Comparison of ENCODE assay signal across 8 cellular contexts in the genomic region with DNA sequence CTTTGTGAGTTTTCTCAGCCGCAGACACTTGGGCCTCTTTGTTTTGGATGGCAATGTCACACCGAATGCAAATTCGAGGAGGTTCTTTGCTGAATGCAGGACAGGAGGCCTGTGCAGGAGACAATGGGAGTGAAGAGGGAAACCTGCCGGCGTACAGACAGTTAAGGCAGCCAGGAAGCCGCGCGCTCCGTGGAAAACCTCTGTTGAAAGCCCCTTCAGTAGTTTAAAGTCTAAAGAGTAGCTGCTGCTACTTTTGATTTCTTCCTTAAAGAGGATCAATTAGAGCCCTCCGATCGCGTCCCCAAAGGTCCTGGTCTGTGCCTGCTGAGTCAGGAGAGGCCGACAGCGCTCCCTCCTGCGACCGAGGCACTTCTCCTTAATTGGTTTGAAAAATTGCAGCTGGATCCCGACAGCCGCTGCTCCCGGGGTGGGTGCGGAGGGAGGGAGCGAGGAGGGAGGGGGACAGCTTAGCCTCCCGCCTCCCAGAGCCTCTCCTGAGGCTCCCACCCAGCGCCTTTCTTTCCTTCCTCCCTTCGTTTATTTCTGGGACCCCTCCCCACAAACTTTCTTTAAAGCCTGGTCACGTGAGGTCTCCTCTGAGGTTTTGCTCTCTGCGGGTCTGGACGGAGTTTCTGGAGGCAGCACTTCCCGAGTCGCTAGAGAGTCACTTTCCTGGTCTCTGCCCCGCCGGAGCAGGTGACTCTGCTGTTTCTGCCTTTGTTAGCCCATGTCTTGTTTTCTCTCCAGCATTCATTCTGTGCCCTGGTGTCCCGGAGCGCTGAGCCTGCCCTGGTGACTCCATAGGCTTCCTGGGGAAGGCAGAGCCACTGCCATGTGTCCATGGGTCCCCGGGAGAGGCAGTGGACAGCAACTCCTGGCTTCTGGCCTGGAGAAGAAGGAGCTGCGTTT. TPM values are rescaled to one million over a fixed set of nuclear protein-coding genes. Genes with fewer than 3 reads are reported as not detected.
DNase-seq lines count a peak whose midpoint lies in the region; ATAC-seq, FAIRE-seq and TF ChIP-seq lines count a peak whose summit lies in the region.

No MANE protein-coding gene starts in this region.

- H3K27ac Mint-ChIP-seq in CD8-positive, alpha-beta memory T cell, result peak overlapping the region in 1 of 8 donors; percentile 68

- H3K36me3 ChIP-seq in CD8-positive, alpha-beta memory T cell (ENCODE audit: insufficient read depth, low read length), result no peaks in the 10 kb centered on the region
- no peaks in the 10 kb centered on the region for H3K36me3 ChIP-seq in heart left ventricle

- no peak overlapping the region for H3K27ac ChIP-seq in CD8-positive, alpha-beta memory T cell (ENCODE audit: low read depth, low read length)
- peak overlapping the region in 10 of 12 donors; percentile 10 to 87 (median 64) for H3K27ac ChIP-seq in heart left ventricle

- POLR2A ChIA-PET in CD8-positive, alpha-beta memory T cell (lab: Charles Lee), result no interaction called here

- peaks cover 3 to 9% of the 10 kb centered on the region in 2 donors for H3K27me3 Mint-ChIP-seq in CD8-positive, alpha-beta memory T cell

- TF ChIP-seq CTCF in heart left ventricle (IDR thresholded peaks at IDR 0.05), result peak in 6 of 12 donors; percentile 8 to 35 (median 20)

- TF ChIP-seq POLR2A in heart left ventricle (IDR thresholded peaks at IDR 0.05) (peak in 1 of 2 donors; percentile 12), GM12891 (IDR thresholded peaks at IDR 0.05; ENCODE audit: low read depth, low read length) (no peak)

- ATAC-seq in heart left ventricle (peak; percentile 67 to 84 (median 77)), GM19463 (IDR thresholded peaks at IDR 0.05; ENCODE audit: unreplicated experiment) (no peak)

- intact Hi-C loops in heart left ventricle (cut with DNase I), result loop anchor here in 2 of 10 donors (2.0 to 5.0 kb wide), 2 partner anchors 21 to 709 kb away; a partner anchor contains a TSS

- no peaks in the 10 kb centered on the region for H3K27me3 ChIP-seq in CD8-positive, alpha-beta memory T cell (ENCODE audit: insufficient read depth, low read length, poor library complexity, severe bottlenecking)
- no peaks in the 10 kb centered on the region for H3K27me3 ChIP-seq in heart left ventricle

- peaks cover 11 to 12% (median 11%) of the 10 kb centered on the region in 3 donors for H3K4me1 Mint-ChIP-seq in CD8-positive, alpha-beta memory T cell

- CTCF ChIA-PET in CD8-positive, alpha-beta memory T cell (lab: Charles Lee), result no interaction called here

- H3K9me3 Mint-ChIP-seq in CD8-positive, alpha-beta memory T cell, result no peaks in the 10 kb centered on the region

- no peaks in the 10 kb centered on the region for H3K9me3 ChIP-seq in CD8-positive, alpha-beta memory T cell (ENCODE audit: low read length)
- H3K9me3 ChIP-seq in heart left ventricle, result no peaks in the 10 kb centered on the region

- no peak for FAIRE-seq in GM12891 (lab: Jason Lieb, UNC)

- peak overlapping the region in 6 of 7 donors; percentile 11 to 70 (median 49) for H3K4me3 Mint-ChIP-seq in CD8-positive, alpha-beta memory T cell

- no peak for DNase-seq in CD8-positive, alpha-beta memory T cell
- DNase-seq in NCI-H1417 (lab: John Stamatoyannopoulos, UW), result peak; percentile 59 to 84 (median 77)
- DNase-seq in activated T-cell treated with anti-CD3 and anti-CD28 coated beads, Interleukin-2, amount 50 U/mL, for 48 hours, result peak; percentile 24 to 30
- peak; percentile 58 to 80 (median 64) for DNase-seq in heart left ventricle
- peak in 29 of 56 donors; percentile 5 to 62 (median 23) for DNase-seq in nucleus accumbens (lab: John Stamatoyannopoulos, UW)
- no peak for DNase-seq in GM19240 (ENCODE audit: insufficient read length, low spot score)
- DNase-seq in GM12891 (ENCODE audit: insufficient read length, low spot score), result no peak

- WGBS in heart left ventricle, 4 donors, result 2 to 3% (median 2%) methylated on average over 35 of the region's 35 CpGs

- H3K36me3 Mint-ChIP-seq in CD8-positive, alpha-beta memory T cell, result peaks cover 3 to 10% (median 5%) of the 10 kb centered on the region in 3 donors

- H3K4me1 ChIP-seq in CD8-positive, alpha-beta memory T cell (ENCODE audit: insufficient read depth, low read length), result no peaks in the 10 kb centered on the region
- H3K4me1 ChIP-seq in heart left ventricle, result peaks cover 0 to 17% (median 2%) of the 10 kb centered on the region in 12 donors

- no peak overlapping the region for H3K4me3 ChIP-seq in CD8-positive, alpha-beta memory T cell (ENCODE audit: low read length)
- H3K4me3 ChIP-seq in heart left ventricle, result peak overlapping the region; percentile 53 to 70 (median 62)

TF ChIP-seq in GM12891, 5 proteins besides CTCF, POLR2A, EP300 and RAD21:
- TF ChIP-seq POU2F2 (IDR thresholded peaks at IDR 0.05; ENCODE audit: low read depth, low read length), result no peak
- TF ChIP-seq POLR2AphosphoS5 (IDR thresholded peaks at IDR 0.05; ENCODE audit: low read depth, low read length), result no peak
- TF ChIP-seq TAF1 (IDR thresholded peaks at IDR 0.05; ENCODE audit: low read depth, low read length), result no peak
- TF ChIP-seq SPI1 (IDR thresholded peaks at IDR 0.05; ENCODE audit: low read depth, low read length), result no peak
- TF ChIP-seq PAX5 (IDR thresholded peaks at IDR 0.05; ENCODE audit: insufficient read depth, low read length, severe bottlenecking), result no peak

RNA-seq across cellular contexts. Expression of a gene that starts 22.3 kb away (rescaled TPM):
- total RNA-seq in CD8-positive, alpha-beta memory T cell, result 10 to 100 TPM; 20.6 to 23.2 TPM
- polyA plus RNA-seq in CD8-positive, alpha-beta memory T cell, result 11.0 TPM
- total RNA-seq in heart left ventricle, result 1 to 10 TPM; 1.8 to 7.0 (median 3.5) TPM
- polyA plus RNA-seq in heart left ventricle, result 10 to 100 TPM in 1 of 2 donors, 1 to 10 TPM in 1; 4.0 to 13.7 TPM
- polyA plus RNA-seq in GM12891 (2012; ENCODE audit: low read depth, missing spikeins), result 6.8 TPM

RNA-seq across cellular contexts. Expression of a gene that starts 59.0 kb away (rescaled TPM):
- not detected for total RNA-seq in CD8-positive, alpha-beta memory T cell
- not detected for polyA plus RNA-seq in CD8-positive, alpha-beta memory T cell
- total RNA-seq in heart left ventricle, result 10 to 100 TPM in 4 of 9 donors, 1 to 10 TPM in 5; 5.8 to 12.3 (median 9.7) TPM
- 1 to 10 TPM; 5.4 to 8.0 TPM for polyA plus RNA-seq in heart left ventricle
- polyA plus RNA-seq in GM12891 (2012; ENCODE audit: low read depth, missing spikeins), result 0.41 TPM

Comparison
In these comparisons a context has a peak if more than half of its experiments do, and no peak if none do; other contexts are left out.
1. DNase-seq: peak in NCI-H1417 (3 of 3), activated T-cell treated with anti-CD3 and anti-CD28 coated beads, Interleukin-2, amount 50 U/mL, for 48 hours (2 of 2), heart left ventricle (5 of 5) and nucleus accumbens (29 of 56); none in CD8-positive, alpha-beta memory T cell (0 of 5), GM19240 (single experiment) and GM12891 (single experiment).
2. RNA of a gene that starts 59.0 kb away (total RNA-seq): 5.8 to 12.3 TPM in heart left ventricle; not detected in CD8-positive, alpha-beta memory T cell; every median in the first group is over 4 times any median in the second.